ENCODE assay signal across 8 cellular contexts in genomic region chr1:42923367-42924248, GRCh38. TPM values are rescaled to one million over a fixed set of nuclear protein-coding genes. Genes with fewer than 3 reads are reported as not detected.
DNase-seq lines count a peak whose midpoint lies in the region; ATAC-seq and TF ChIP-seq lines count a peak whose summit lies in the region.

No MANE protein-coding gene starts in this region.

- peaks cover 18 to 25% of the 10 kb centered on the region in 2 experiments for H3K4me1 ChIP-seq in neutrophil (ENCODE audit: control insufficient read depth in 1 of 2, insufficient read depth in 1 of 2, low read depth in 1 of 2, low read length in 1 of 2)

- H3K27me3 ChIP-seq in neutrophil: no peaks in the 10 kb centered on the region

- no peaks in the 10 kb centered on the region for H3K9me3 ChIP-seq in neutrophil

- CTCF ChIA-PET in RWPE1 (lab: Yijun Ruan, JAX): interaction anchor here (0.7 to 4.0 kb wide), 7 partner anchors 10 to 153 kb away, joined by 3 to 43 read pairs (median 4); no protein-coding TSS in a partner anchor

- peak overlapping the region; percentile 94 for H3K27ac ChIP-seq in RWPE1
- peak overlapping the region; percentile 72 for H3K27ac ChIP-seq in neutrophil

- TF ChIP-seq CTCF in GM12864 (IDR thresholded peaks at IDR 0.05; ENCODE audit: low read depth, low read length, missing control alignments): no peak
- no peak for TF ChIP-seq CTCF in RWPE1 (conservative IDR thresholded peaks at IDR 0.05; ENCODE audit: low read depth)
- TF ChIP-seq CTCF in epithelial cell of esophagus (IDR thresholded peaks at IDR 0.05; ENCODE audit: insufficient read depth, low read depth, low read length, missing control alignments): no peak
- no peak for TF ChIP-seq CTCF in neutrophil (IDR thresholded peaks at IDR 0.05)

- POLR2A ChIA-PET in RWPE1 (lab: Yijun Ruan, JAX; ENCODE audit: low non-redundant PET): interaction anchor here (0.6 kb wide), 1 partner anchor 8 kb away, joined by 3 read pairs; no protein-coding TSS in a partner anchor

- H3K4me3 ChIP-seq in GM12864 (ENCODE audit: low read depth, low read length) (peak overlapping the region; percentile 61), epithelial cell of esophagus (ENCODE audit: low read length) (peak overlapping the region; percentile 39), neutrophil (ENCODE audit: low read depth in 1 of 2, low read length in 1 of 2) (peak overlapping the region; percentile 92 to 94)

- DNase-seq in GM12864 (ENCODE audit: low read depth) (no peak), RWPE1 (ENCODE audit: low spot score) (no peak), epithelial cell of esophagus (ENCODE audit: low read depth) (no peak), retina (no peak), mucosa of gallbladder (ENCODE audit: low spot score) (no peak)
- no peak for DNase-seq in activated CD4-positive, CD25-positive, alpha-beta regulatory T cell (lab: John Stamatoyannopoulos, UW)

- H3K36me3 ChIP-seq in neutrophil: peaks cover 6% of the 10 kb centered on the region

- ATAC-seq in GM19328 (IDR thresholded peaks at IDR 0.05; ENCODE audit: unreplicated experiment): no peak

RNA-seq across cellular contexts. Expression of gene SLC2A1, which starts 35.1 kb away (rescaled TPM):
- total RNA-seq in mucosa of gallbladder: 142 TPM

Comparison
In these comparisons a context has a peak if more than half of its experiments do, and no peak if none do; other contexts are left out.
1. H3K4me3 ChIP-seq: peak in every context shown above with its lines; median percentile 93 in neutrophil; 61 in GM12864; 39 in epithelial cell of esophagus.